Comparison of ENCODE assay signal across 10 cellular contexts in the genomic region with DNA sequence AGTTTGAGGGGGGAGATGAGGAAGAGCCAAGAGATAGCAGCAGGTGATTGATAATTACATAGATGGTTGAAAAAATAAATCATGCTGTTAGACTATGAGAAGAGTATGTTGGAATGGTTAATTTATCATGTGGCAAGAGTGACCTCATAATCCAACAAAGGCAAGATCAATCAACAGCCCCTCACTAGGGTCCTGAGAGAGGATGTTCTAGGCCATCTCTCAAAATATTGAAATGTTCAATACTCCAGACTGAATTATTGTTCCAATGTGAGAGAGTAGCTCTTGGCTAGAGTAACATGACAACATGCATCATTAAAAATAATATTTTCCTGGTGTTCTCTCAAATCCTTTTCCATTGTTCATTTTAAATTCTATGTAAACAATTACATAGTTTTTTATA.
A peak's percentile ranks its signal among the peaks of the same experiment; 100 is the strongest.
DNase-seq lines count a peak whose midpoint lies in the region; ATAC-seq and TF ChIP-seq lines count a peak whose summit lies in the region.
"Had no signal": no experiment of that assay in that cellular context is flagged by ENCODE, and none has a peak within 500 bp of the region (broad histone marks: within the 10 kb centered on the region; RNA-seq: fewer than 3 reads in every experiment).

No MANE protein-coding gene starts in this region.

- H2AFZ ChIP-seq in PC-9, result no peak overlapping the region

- H3K4me3 ChIP-seq in CD8-positive, alpha-beta memory T cell (ENCODE audit: low read length), result peak overlapping the region; percentile 3
- H3K4me3 ChIP-seq in PC-9, result no peak overlapping the region
- H3K4me3 ChIP-seq in rectal smooth muscle tissue (ENCODE audit: low read length), result no peak overlapping the region

- H3K9me2 ChIP-seq in PC-9 (ENCODE audit: insufficient read depth), result no peaks in the 10 kb centered on the region

- no peaks in the 10 kb centered on the region for H4K20me1 ChIP-seq in PC-9 (ENCODE audit: insufficient read depth)

- H3K27me3 ChIP-seq in CD8-positive, alpha-beta memory T cell (ENCODE audit: insufficient read depth, low read length, poor library complexity, severe bottlenecking), result no peaks in the 10 kb centered on the region
- H3K27me3 ChIP-seq in PC-9 (ENCODE audit: insufficient read depth, low read depth) (no peaks in the 10 kb centered on the region), rectal smooth muscle tissue (ENCODE audit: control insufficient read depth, insufficient read depth, low read length) (no peaks in the 10 kb centered on the region)

- no peak for DNase-seq in CD8-positive, alpha-beta memory T cell
- DNase-seq in PC-9 (no peak), H4 (ENCODE audit: low spot score) (no peak), NCI-H69 (lab: John Stamatoyannopoulos, UW) (no peak), NCI-H345 (lab: John Stamatoyannopoulos, UW) (no peak)
- DNase-seq in effector memory CD8-positive, alpha-beta T cell, result no peak
- DNase-seq: cortex of kidney, NCI-H526 treated with DMSO at 0.1 percent for 48 hours had no signal

- no TSS peak for BruUV-seq in PC-9 (replicated peaks; lab: Mats Ljungman, UMichigan)

- TF ChIP-seq CTCF in PC-9 (conservative IDR thresholded peaks at IDR 0.05), result no peak

- H3K4me1 ChIP-seq in CD8-positive, alpha-beta memory T cell (ENCODE audit: insufficient read depth, low read length), result peaks cover 92% of the 10 kb centered on the region
- H3K4me1 ChIP-seq in PC-9 (replicated peaks; ENCODE audit: insufficient read depth) (peaks cover 41% of the 10 kb centered on the region), rectal smooth muscle tissue (ENCODE audit: control insufficient read depth, insufficient read depth, low read length) (peaks cover 4% of the 10 kb centered on the region)

- H3K36me3 ChIP-seq in CD8-positive, alpha-beta memory T cell (ENCODE audit: insufficient read depth, low read length), result no peaks in the 10 kb centered on the region
- no peaks in the 10 kb centered on the region for H3K36me3 ChIP-seq in PC-9 (ENCODE audit: low read depth)
- no peaks in the 10 kb centered on the region for H3K36me3 ChIP-seq in rectal smooth muscle tissue (ENCODE audit: control insufficient read depth, insufficient read depth, low read length)

- no peaks in the 10 kb centered on the region for H3K27me3 Mint-ChIP-seq in CD8-positive, alpha-beta memory T cell
- H3K27me3 Mint-ChIP-seq in effector memory CD8-positive, alpha-beta T cell, result no peaks in the 10 kb centered on the region

- CTCF ChIA-PET in CD8-positive, alpha-beta memory T cell (lab: Charles Lee), result interaction anchor here (0.9 to 3.0 kb wide), 4 partner anchors 53 to 192 kb away, joined by 3 to 9 read pairs (median 4); a partner anchor contains a TSS
- CTCF ChIA-PET in PC-9 (lab: Charles Lee), result no interaction called here

- H3K27ac ChIP-seq in CD8-positive, alpha-beta memory T cell (ENCODE audit: low read depth, low read length), result no peak overlapping the region
- no peak overlapping the region for H3K27ac ChIP-seq in PC-9
- peak overlapping the region; percentile 41 for H3K27ac ChIP-seq in rectal smooth muscle tissue (ENCODE audit: low read depth, low read length)

- H3K79me2 ChIP-seq in PC-9 (ENCODE audit: low read depth), result no peaks in the 10 kb centered on the region

- ATAC-seq in effector memory CD8-positive, alpha-beta T cell (replicated peaks), result no peak
- ATAC-seq in GM21528 (IDR thresholded peaks at IDR 0.05; ENCODE audit: low FRiP score, unreplicated experiment), result no peak

- peaks cover 0 to 3% (median 1%) of the 10 kb centered on the region in 3 donors for H3K36me3 Mint-ChIP-seq in CD8-positive, alpha-beta memory T cell
- peaks cover 15% of the 10 kb centered on the region for H3K36me3 Mint-ChIP-seq in effector memory CD8-positive, alpha-beta T cell (ENCODE audit: insufficient read depth)

- no peak overlapping the region for H3K9ac ChIP-seq in rectal smooth muscle tissue (ENCODE audit: low read length)

- no peaks in the 10 kb centered on the region for H3K9me3 Mint-ChIP-seq in CD8-positive, alpha-beta memory T cell
- H3K9me3 Mint-ChIP-seq in effector memory CD8-positive, alpha-beta T cell, result no peaks in the 10 kb centered on the region

- peak overlapping the region in 5 of 8 donors; percentile 9 to 75 (median 51) for H3K27ac Mint-ChIP-seq in CD8-positive, alpha-beta memory T cell
- peak overlapping the region; percentile 47 to 91 for H3K27ac Mint-ChIP-seq in effector memory CD8-positive, alpha-beta T cell

- peaks cover 16% of the 10 kb centered on the region for H3F3A ChIP-seq in PC-9 (ENCODE audit: insufficient read depth, low read depth)

- POLR2A ChIA-PET in CD8-positive, alpha-beta memory T cell (lab: Charles Lee), result interaction anchor here (1.2 to 1.8 kb wide), 2 partner anchors 65 to 67 kb away, joined by 3 to 18 read pairs; a partner anchor contains a TSS
- POLR2A ChIA-PET in PC-9 (lab: Charles Lee; ENCODE audit: unreplicated experiment), result no interaction called here

- H3K4me2 ChIP-seq in PC-9, result peak overlapping the region; percentile 8; the same call in 1 of the 2 replicates

- intact Hi-C loops in PC-9 (cut with micrococcal nuclease; ENCODE audit: unreplicated experiment), result loop anchor here (2.0 to 5.0 kb wide), 2 partner anchors 67 to 153 kb away; a partner anchor contains a TSS

- peaks cover 85 to 96% (median 94%) of the 10 kb centered on the region in 3 donors for H3K4me1 Mint-ChIP-seq in CD8-positive, alpha-beta memory T cell
- H3K4me1 Mint-ChIP-seq in effector memory CD8-positive, alpha-beta T cell (ENCODE audit: low read depth in 2 of 2), result peaks cover 57 to 85% of the 10 kb centered on the region in 2 donors

- no peaks in the 10 kb centered on the region for H3K9me3 ChIP-seq in CD8-positive, alpha-beta memory T cell (ENCODE audit: low read length)
- H3K9me3 ChIP-seq in PC-9 (ENCODE audit: insufficient read depth, low read depth), result no peaks in the 10 kb centered on the region

- peak overlapping the region in 6 of 7 donors; percentile 9 to 47 (median 24) for H3K4me3 Mint-ChIP-seq in CD8-positive, alpha-beta memory T cell
- H3K4me3 Mint-ChIP-seq in effector memory CD8-positive, alpha-beta T cell, result peak overlapping the region; percentile 11 to 47
